In genomic region chr1:31170486-31170735, GRCh38 we compare ENCODE assay signal across 12 cellular contexts.
DNase-seq lines count a peak whose midpoint lies in the region; ATAC-seq and TF ChIP-seq lines count a peak whose summit lies in the region.
"Had no signal": no experiment of that assay in that cellular context is flagged by ENCODE, and none has a peak within 500 bp of the region (broad histone marks: within the 10 kb centered on the region; RNA-seq: fewer than 3 reads in every experiment).

No MANE protein-coding gene starts in this region.

- H3K27me3 ChIP-seq in left lung, result no peaks in the 10 kb centered on the region
- H3K27me3 ChIP-seq in stomach smooth muscle (ENCODE audit: control insufficient read depth in 1 of 2, insufficient read depth in 2 of 2, low read length in 2 of 2), result no peaks in the 10 kb centered on the region
- H3K27me3 ChIP-seq: dorsolateral prefrontal cortex had no signal

- H3K27ac Mint-ChIP-seq in activated CD4-positive, alpha-beta T cell treated with anti-CD3 and anti-CD28 coated beads, Interleukin-2, amount 10 ng/mL, durations not matched to agents 7 days and 5 days, result peak overlapping the region; percentile 66
- peak overlapping the region; percentile 55 for H3K27ac Mint-ChIP-seq in activated T-helper 2 cell treated with anti-CD3 and anti-CD28 coated beads, Interferon-gamma antibody, Interleukin-2, Interleukin-4, amounts not matched to agents 10 μg/mL and 5 μg/mL and 100 μg/mL, durations not matched to agents 14 hours and 24 hours and 36 hours
- H3K27ac Mint-ChIP-seq: T-helper 17 cell had no signal

- no peaks in the 10 kb centered on the region for H3K27me3 Mint-ChIP-seq in activated CD4-positive, alpha-beta T cell treated with anti-CD3 and anti-CD28 coated beads, Interleukin-2, amount 10 ng/mL, durations not matched to agents 7 days and 5 days
- no peaks in the 10 kb centered on the region for H3K27me3 Mint-ChIP-seq in activated T-helper 2 cell treated with anti-CD3 and anti-CD28 coated beads, Interferon-gamma antibody, Interleukin-2, Interleukin-4, amounts not matched to agents 10 μg/mL and 5 μg/mL and 100 μg/mL, durations not matched to agents 14 hours and 24 hours and 36 hours (ENCODE audit: low read depth)

- H3K27ac ChIP-seq in left lung (peak overlapping the region; percentile 61 to 69), stomach smooth muscle (ENCODE audit: low read length) (peak overlapping the region; percentile 58)

- H3K9me3 Mint-ChIP-seq in activated CD4-positive, alpha-beta T cell treated with anti-CD3 and anti-CD28 coated beads, Interleukin-2, amount 10 ng/mL, durations not matched to agents 7 days and 5 days, result peaks cover 3% of the 10 kb centered on the region
- H3K9me3 Mint-ChIP-seq in activated T-helper 2 cell treated with anti-CD3 and anti-CD28 coated beads, Interferon-gamma antibody, Interleukin-2, Interleukin-4, amounts not matched to agents 10 μg/mL and 5 μg/mL and 100 μg/mL, durations not matched to agents 14 hours and 24 hours and 36 hours, result no peaks in the 10 kb centered on the region

- ATAC-seq in left lung (no peak), GM21529 (IDR thresholded peaks at IDR 0.05; ENCODE audit: unreplicated experiment) (no peak)

- no peaks in the 10 kb centered on the region for H3K36me3 Mint-ChIP-seq in activated CD4-positive, alpha-beta T cell treated with anti-CD3 and anti-CD28 coated beads, Interleukin-2, amount 10 ng/mL, durations not matched to agents 7 days and 5 days (ENCODE audit: low read depth)
- no peaks in the 10 kb centered on the region for H3K36me3 Mint-ChIP-seq in activated T-helper 2 cell treated with anti-CD3 and anti-CD28 coated beads, Interferon-gamma antibody, Interleukin-2, Interleukin-4, amounts not matched to agents 10 μg/mL and 5 μg/mL and 100 μg/mL, durations not matched to agents 14 hours and 24 hours and 36 hours (ENCODE audit: low read depth)

- H3K4me3 ChIP-seq in left lung (no peak overlapping the region), stomach smooth muscle (ENCODE audit: low read length in 2 of 2) (no peak overlapping the region)
- H3K4me3 ChIP-seq: dorsolateral prefrontal cortex had no signal

- CTCF ChIA-PET in activated CD4-positive, alpha-beta T cell treated with anti-CD3 and anti-CD28 coated beads, Interleukin-2, amount 10 ng/mL, durations not matched to agents 7 days and 5 days (lab: Charles Lee), result interaction anchor here (1.4 to 2.6 kb wide), 2 partner anchors 8 to 11 kb away, joined by 4 to 9 read pairs; no protein-coding TSS in a partner anchor

- intact Hi-C loops in activated T-helper 2 cell treated with anti-CD3 and anti-CD28 coated beads, Interferon-gamma antibody, Interleukin-2, Interleukin-4, amounts not matched to agents 10 μg/mL and 5 μg/mL and 100 μg/mL, durations not matched to agents 14 hours and 24 hours and 36 hours (cut with micrococcal nuclease), result no loop called here
- intact Hi-C loops in left lung (cut with DNase I), result no loop called here

- H3K4me1 ChIP-seq in left lung (peaks cover 11 to 14% of the 10 kb centered on the region in 2 donors), stomach smooth muscle (ENCODE audit: control insufficient read depth, insufficient read depth, low read length) (peaks cover 5% of the 10 kb centered on the region)

- H3K36me3 ChIP-seq in left lung (no peaks in the 10 kb centered on the region), stomach smooth muscle (ENCODE audit: control insufficient read depth in 2 of 2, insufficient read depth in 2 of 2, low read length in 2 of 2) (no peaks in the 10 kb centered on the region)

- peaks cover 8% of the 10 kb centered on the region for H3K4me1 Mint-ChIP-seq in activated CD4-positive, alpha-beta T cell treated with anti-CD3 and anti-CD28 coated beads, Interleukin-2, amount 10 ng/mL, durations not matched to agents 7 days and 5 days
- H3K4me1 Mint-ChIP-seq in activated T-helper 2 cell treated with anti-CD3 and anti-CD28 coated beads, Interferon-gamma antibody, Interleukin-2, Interleukin-4, amounts not matched to agents 10 μg/mL and 5 μg/mL and 100 μg/mL, durations not matched to agents 14 hours and 24 hours and 36 hours (ENCODE audit: low read depth), result peaks cover 8% of the 10 kb centered on the region

- no peak overlapping the region for H3K9ac ChIP-seq in stomach smooth muscle (ENCODE audit: low read length in 2 of 2)

- TF ChIP-seq CTCF in left lung (IDR thresholded peaks at IDR 0.05), result no peak

- no peak for DNase-seq in activated CD4-positive, alpha-beta T cell treated with anti-CD3 and anti-CD28 coated beads, Interleukin-2, amount 10 ng/mL, durations not matched to agents 7 days and 5 days
- DNase-seq in activated CD4-positive, alpha-beta T cell treated with anti-CD3 and anti-CD28 coated beads for 48 hours, result no peak
- no peak for DNase-seq in activated T-helper 2 cell treated with anti-CD3 and anti-CD28 coated beads, Interferon-gamma antibody, Interleukin-2, Interleukin-4, amounts not matched to agents 10 μg/mL and 5 μg/mL and 100 μg/mL, durations not matched to agents 14 hours and 24 hours and 36 hours (ENCODE audit: low spot score)
- DNase-seq in left lung (no peak), DMS 273 (lab: John Stamatoyannopoulos, UW; ENCODE audit: unreplicated experiment) (no peak), SK-N-DZ (ENCODE audit: low spot score) (no peak)
- DNase-seq: dorsolateral prefrontal cortex; NCI-H1092 treated with DMSO at 0.1 percent for 48 hours; NK-92 treated with Interleukin-12 subunit alpha and Interleukin-12 subunit beta, amount 100 ng/mL, for 24 hours; T-helper 17 cell had no signal

- no peak overlapping the region for H3K4me3 Mint-ChIP-seq in activated CD4-positive, alpha-beta T cell treated with anti-CD3 and anti-CD28 coated beads, Interleukin-2, amount 10 ng/mL, durations not matched to agents 7 days and 5 days
- no peak overlapping the region for H3K4me3 Mint-ChIP-seq in activated T-helper 2 cell treated with anti-CD3 and anti-CD28 coated beads, Interferon-gamma antibody, Interleukin-2, Interleukin-4, amounts not matched to agents 10 μg/mL and 5 μg/mL and 100 μg/mL, durations not matched to agents 14 hours and 24 hours and 36 hours (ENCODE audit: low read depth)
- H3K4me3 Mint-ChIP-seq: T-helper 17 cell had no signal

- POLR2A ChIA-PET in activated CD4-positive, alpha-beta T cell treated with anti-CD3 and anti-CD28 coated beads, Interleukin-2, amount 10 ng/mL, durations not matched to agents 7 days and 5 days (lab: Charles Lee), result no interaction called here

- no peaks in the 10 kb centered on the region for H3K9me3 ChIP-seq in left lung
- H3K9me3 ChIP-seq in stomach smooth muscle (ENCODE audit: control insufficient read depth in 2 of 2, low read length in 2 of 2), result no peaks in the 10 kb centered on the region
